In the genomic region with DNA sequence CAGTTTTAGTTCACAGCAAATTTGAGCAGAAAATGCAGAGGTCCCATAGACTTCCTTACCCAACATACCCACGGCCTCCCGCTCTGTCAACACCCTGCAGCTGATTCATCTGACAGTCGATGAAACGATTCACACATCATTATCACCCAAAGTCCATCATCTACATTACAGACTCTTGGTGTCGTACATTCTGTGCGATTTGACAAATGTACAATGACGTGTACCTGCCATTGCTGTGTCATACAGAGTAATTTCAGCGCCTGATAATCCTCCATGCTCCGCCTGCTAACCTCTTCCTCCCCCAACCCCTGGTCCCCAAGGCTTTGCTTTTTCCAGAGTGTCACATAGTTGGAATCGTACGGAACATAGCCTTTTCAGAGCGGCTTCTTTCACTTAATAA, we compare ENCODE assay signal across 1 cellular context.
TF ChIP-seq lines count a peak whose summit lies in the region.

No MANE protein-coding gene starts in this region.

TF ChIP-seq in K562, 482 proteins besides CTCF, POLR2A, EP300 and RAD21:
- peak; percentile 96 for TF ChIP-seq CREM (IDR thresholded peaks at IDR 0.05; ENCODE audit: low read depth)
- no peak for TF ChIP-seq EHMT2 (IDR thresholded peaks at IDR 0.05)
- TF ChIP-seq DPF2 (IDR thresholded peaks at IDR 0.05): peak; percentile 42; the same call in 1 of the 2 replicates
- peak; percentile 75 for TF ChIP-seq ATF3 (IDR thresholded peaks at IDR 0.05)
- TF ChIP-seq ATF3 (CRISPR knock-in tag; conservative IDR thresholded peaks at IDR 0.05): no peak
- no peak for TF ChIP-seq ATF1 (CRISPR knock-in tag; IDR thresholded peaks at IDR 0.05)
- TF ChIP-seq ATF1 (tag; IDR thresholded peaks at IDR 0.05): peak; percentile 90
- TF ChIP-seq CBX2 (IDR thresholded peaks at IDR 0.05; ENCODE audit: insufficient read depth, low read length, poor library complexity, severe bottlenecking): no peak
- no peak for TF ChIP-seq SNIP1 (IDR thresholded peaks at IDR 0.05; ENCODE audit: low read depth)
- TF ChIP-seq PBX2 (CRISPR knock-in tag; IDR thresholded peaks at IDR 0.05; ENCODE audit: low read depth): no peak
- peak; percentile 90 for TF ChIP-seq PBX2 (tag; conservative IDR thresholded peaks at IDR 0.05; ENCODE audit: low read depth)
- TF ChIP-seq, protein P1, sequence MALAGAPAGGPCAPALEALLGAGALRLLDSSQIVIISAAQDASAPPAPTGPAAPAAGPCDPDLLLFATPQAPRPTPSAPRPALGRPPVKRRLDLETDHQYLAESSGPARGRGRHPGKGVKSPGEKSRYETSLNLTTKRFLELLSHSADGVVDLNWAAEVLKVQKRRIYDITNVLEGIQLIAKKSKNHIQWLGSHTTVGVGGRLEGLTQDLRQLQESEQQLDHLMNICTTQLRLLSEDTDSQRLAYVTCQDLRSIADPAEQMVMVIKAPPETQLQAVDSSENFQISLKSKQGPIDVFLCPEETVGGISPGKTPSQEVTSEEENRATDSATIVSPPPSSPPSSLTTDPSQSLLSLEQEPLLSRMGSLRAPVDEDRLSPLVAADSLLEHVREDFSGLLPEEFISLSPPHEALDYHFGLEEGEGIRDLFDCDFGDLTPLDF (CRISPR knock-in tag; IDR thresholded peaks at IDR 0.05): no peak
- TF ChIP-seq HDAC2 (IDR thresholded peaks at IDR 0.05): 0 out of 2 replicates have a peak, but pooled peaks have one; percentile 15
- peak; percentile 27; the same call in 1 of the 2 replicates for TF ChIP-seq MYC (IDR thresholded peaks at IDR 0.05; ENCODE audit: low read depth, low read length)
- TF ChIP-seq MYC (CRISPR knock-in tag; IDR thresholded peaks at IDR 0.05; ENCODE audit: borderline replicate concordance, low read depth): no peak
- no peak for TF ChIP-seq RB1 (IDR thresholded peaks at IDR 0.05; ENCODE audit: low read depth)
- no peak for TF ChIP-seq ZNF511 (CRISPR knock-in tag; IDR thresholded peaks at IDR 0.05)
- TF ChIP-seq CBX3 (IDR thresholded peaks at IDR 0.05; ENCODE audit: borderline replicate concordance in 1 of 2, low read length in 2 of 2): no peak
- peak; percentile 41; the same call in 1 of the 2 replicates for TF ChIP-seq MTA1 (IDR thresholded peaks at IDR 0.05; ENCODE audit: borderline replicate concordance)
- TF ChIP-seq RCOR1 (IDR thresholded peaks at IDR 0.05; ENCODE audit: borderline replicate concordance in 1 of 2, low read depth in 2 of 2, low read length in 2 of 2): peak in 1 of 2 experiments; percentile 18; a peak in 1 of 4 replicates
- TF ChIP-seq CBFA2T3 (IDR thresholded peaks at IDR 0.05): peak; percentile 40
- no peak for TF ChIP-seq USF1 (CRISPR knock-in tag; IDR thresholded peaks at IDR 0.05)
- peak; percentile 41; the same call in 1 of the 2 replicates for TF ChIP-seq MAFG (tag; conservative IDR thresholded peaks at IDR 0.05)
- TF ChIP-seq ZSCAN32 (CRISPR knock-in tag; IDR thresholded peaks at IDR 0.05): no peak
- no peak for TF ChIP-seq NCOA4 (IDR thresholded peaks at IDR 0.05; ENCODE audit: partially characterized antibody)
- no peak for TF ChIP-seq ZNF316 (IDR thresholded peaks at IDR 0.05)
- TF ChIP-seq, protein P2, sequence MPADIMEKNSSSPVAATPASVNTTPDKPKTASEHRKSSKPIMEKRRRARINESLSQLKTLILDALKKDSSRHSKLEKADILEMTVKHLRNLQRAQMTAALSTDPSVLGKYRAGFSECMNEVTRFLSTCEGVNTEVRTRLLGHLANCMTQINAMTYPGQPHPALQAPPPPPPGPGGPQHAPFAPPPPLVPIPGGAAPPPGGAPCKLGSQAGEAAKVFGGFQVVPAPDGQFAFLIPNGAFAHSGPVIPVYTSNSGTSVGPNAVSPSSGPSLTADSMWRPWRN (IDR thresholded peaks at IDR 0.05; ENCODE audit: low read depth): no peak
- TF ChIP-seq E2F3 (CRISPR knock-in tag; IDR thresholded peaks at IDR 0.05): no peak
- peak; percentile 48; the same call in 1 of the 2 replicates for TF ChIP-seq SMARCA4 (IDR thresholded peaks at IDR 0.05)
- TF ChIP-seq MEIS2 (IDR thresholded peaks at IDR 0.05; ENCODE audit: partially characterized antibody): peak; percentile 92
- no peak for TF ChIP-seq PML (IDR thresholded peaks at IDR 0.05; ENCODE audit: low read length)
- TF ChIP-seq, protein P3, sequence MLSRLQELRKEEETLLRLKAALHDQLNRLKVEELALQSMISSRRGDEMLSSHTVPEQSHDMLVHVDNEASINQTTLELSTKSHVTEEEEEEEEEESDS (CRISPR knock-in tag; IDR thresholded peaks at IDR 0.05): no peak
- TF ChIP-seq NFE2 (IDR thresholded peaks at IDR 0.05; ENCODE audit: low read depth): peak; percentile 71
- TF ChIP-seq HMG20B (CRISPR knock-in tag; IDR thresholded peaks at IDR 0.05): no peak
- TF ChIP-seq CREB3L1 (IDR thresholded peaks at IDR 0.05; ENCODE audit: borderline replicate concordance, low read depth): peak; percentile 16; the same call in 1 of the 2 replicates
- TF ChIP-seq JUN (IDR thresholded peaks at IDR 0.05; ENCODE audit: borderline replicate concordance, low read depth, low read length): 0 out of 2 replicates have a peak, but pooled peaks have one; percentile 53
- TF ChIP-seq JUN (CRISPR knock-in tag; IDR thresholded peaks at IDR 0.05; ENCODE audit: borderline replicate concordance): no peak
- no peak for TF ChIP-seq TRIM24 (IDR thresholded peaks at IDR 0.05)
- peak; percentile 63; the same call in 1 of the 2 replicates for TF ChIP-seq JUND (IDR thresholded peaks at IDR 0.05; ENCODE audit: borderline replicate concordance, low read depth, low read length)
- peak; percentile 79; the same call in 2 of the 3 replicates for TF ChIP-seq JUND (tag; IDR thresholded peaks at IDR 0.05; ENCODE audit: borderline replicate concordance, low read depth, low read length)
- peak; percentile 42 for TF ChIP-seq ARID1B (IDR thresholded peaks at IDR 0.05)
- TF ChIP-seq L3MBTL2 (IDR thresholded peaks at IDR 0.05): peak; percentile 18; the same call in 1 of the 2 replicates
- TF ChIP-seq ZNF165 (CRISPR knock-in tag; IDR thresholded peaks at IDR 0.05; ENCODE audit: borderline replicate concordance): no peak
- TF ChIP-seq POLR2H (tag; IDR thresholded peaks at IDR 0.05; ENCODE audit: low read depth): no peak
- TF ChIP-seq ZNF668 (CRISPR knock-in tag; IDR thresholded peaks at IDR 0.05): no peak
- no peak for TF ChIP-seq KDM1A (IDR thresholded peaks at IDR 0.05)
- TF ChIP-seq FOSL1 (tag; conservative IDR thresholded peaks at IDR 0.05): peak; percentile 78
- 0 out of 2 replicates have a peak, but pooled peaks have one; percentile 22 for TF ChIP-seq MAFK (IDR thresholded peaks at IDR 0.05; ENCODE audit: low read length)
- no peak for TF ChIP-seq MTA3 (IDR thresholded peaks at IDR 0.05; ENCODE audit: borderline replicate concordance)
- TF ChIP-seq FIP1L1 (IDR thresholded peaks at IDR 0.05; ENCODE audit: low read depth, low read length, poor library complexity, severe bottlenecking): no peak
- peak; percentile 19; the same call in 1 of the 2 replicates for TF ChIP-seq SMARCE1 (IDR thresholded peaks at IDR 0.05)
- peak; percentile 89 for TF ChIP-seq CREB1 (IDR thresholded peaks at IDR 0.05)
- TF ChIP-seq CREB1 (CRISPR knock-in tag; IDR thresholded peaks at IDR 0.05): peak; percentile 85
- no peak for TF ChIP-seq HNRNPK (IDR thresholded peaks at IDR 0.05; ENCODE audit: low read depth, low read length, poor library complexity, severe bottlenecking)
- peak; percentile 70 for TF ChIP-seq ATF7 (IDR thresholded peaks at IDR 0.05)
- TF ChIP-seq LCOR (CRISPR knock-in tag; IDR thresholded peaks at IDR 0.05): no peak
- 0 out of 2 replicates have a peak, but pooled peaks have one; percentile 28 for TF ChIP-seq NBN (IDR thresholded peaks at IDR 0.05; ENCODE audit: low read depth)
- no peak for TF ChIP-seq CEBPG (CRISPR knock-in tag; IDR thresholded peaks at IDR 0.05)
- TF ChIP-seq CEBPG (tag; conservative IDR thresholded peaks at IDR 0.05 in 1 of 2, IDR thresholded peaks at IDR 0.05 in 1 of 2): peak in 1 of 2 experiments; percentile 24; a peak in 1 of 4 replicates
- TF ChIP-seq HDAC6 (IDR thresholded peaks at IDR 0.05; ENCODE audit: low read depth, low read length): no peak
- TF ChIP-seq, protein P4, sequence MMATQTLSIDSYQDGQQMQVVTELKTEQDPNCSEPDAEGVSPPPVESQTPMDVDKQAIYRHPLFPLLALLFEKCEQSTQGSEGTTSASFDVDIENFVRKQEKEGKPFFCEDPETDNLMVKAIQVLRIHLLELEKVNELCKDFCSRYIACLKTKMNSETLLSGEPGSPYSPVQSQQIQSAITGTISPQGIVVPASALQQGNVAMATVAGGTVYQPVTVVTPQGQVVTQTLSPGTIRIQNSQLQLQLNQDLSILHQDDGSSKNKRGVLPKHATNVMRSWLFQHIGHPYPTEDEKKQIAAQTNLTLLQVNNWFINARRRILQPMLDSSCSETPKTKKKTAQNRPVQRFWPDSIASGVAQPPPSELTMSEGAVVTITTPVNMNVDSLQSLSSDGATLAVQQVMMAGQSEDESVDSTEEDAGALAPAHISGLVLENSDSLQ (IDR thresholded peaks at IDR 0.05): peak; percentile 77
- no peak for TF ChIP-seq ELF2 (CRISPR knock-in tag; IDR thresholded peaks at IDR 0.05)
- TF ChIP-seq CTBP1 (IDR thresholded peaks at IDR 0.05; ENCODE audit: borderline replicate concordance): peak; percentile 51; the same call in 1 of the 2 replicates
- TF ChIP-seq TBL1XR1 (IDR thresholded peaks at IDR 0.05; ENCODE audit: low read length in 2 of 2): no peak; a peak in 1 of 4 replicates
- TF ChIP-seq C11orf30 (IDR thresholded peaks at IDR 0.05; ENCODE audit: low read depth): peak; percentile 20; the same call in 1 of the 2 replicates
- peak; percentile 70; the same call in 1 of the 2 replicates for TF ChIP-seq NCOA1 (IDR thresholded peaks at IDR 0.05; ENCODE audit: low read depth)
- TF ChIP-seq SRSF9 (IDR thresholded peaks at IDR 0.05; ENCODE audit: borderline replicate concordance, low read depth, low read length): no peak
- no peak for TF ChIP-seq SMAD4 (CRISPR knock-in tag; conservative IDR thresholded peaks at IDR 0.05)
